Comparison of ENCODE assay signal across 22 cellular contexts in the genomic region with DNA sequence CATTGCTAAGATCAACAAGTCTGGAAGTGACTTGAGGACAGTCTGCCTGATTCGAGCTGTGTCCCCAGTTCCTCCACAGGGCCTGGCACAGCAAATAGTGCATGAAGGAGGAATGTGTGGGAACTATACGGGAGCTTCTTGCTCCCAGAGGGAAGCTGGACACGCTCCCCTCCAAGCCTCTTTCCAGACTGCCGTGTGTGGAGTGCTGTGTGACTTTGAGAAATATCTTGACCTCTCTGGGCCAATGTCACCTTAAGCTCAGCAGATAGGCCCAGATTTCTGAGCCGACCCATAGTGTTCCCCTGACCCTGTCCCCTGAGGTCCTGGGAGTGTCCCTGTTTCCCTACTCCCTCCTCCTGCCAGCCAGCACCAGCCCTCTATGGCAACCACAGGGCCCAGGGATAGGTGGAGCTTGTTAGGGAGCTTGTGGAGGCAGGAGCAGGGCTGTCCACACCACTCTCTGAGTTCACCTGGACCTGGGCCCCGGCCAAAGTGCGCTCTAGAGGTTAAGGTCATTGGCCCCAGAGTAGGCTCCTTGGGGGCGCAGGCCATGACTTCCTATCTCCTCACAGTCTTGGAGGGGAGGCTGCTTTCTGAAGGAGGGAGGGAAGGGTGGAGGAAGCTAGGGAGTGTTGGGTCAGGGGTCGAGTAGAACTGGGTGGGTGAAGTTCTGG. TPM values are rescaled to one million over a fixed set of nuclear protein-coding genes. Genes with fewer than 3 reads are reported as not detected.
"Had no signal": no experiment of that assay in that cellular context is flagged by ENCODE, and none has a peak within 500 bp of the region (broad histone marks: within the 10 kb centered on the region; RNA-seq: fewer than 3 reads in every experiment).

No MANE protein-coding gene starts in this region.

- ATAC-seq: activated T-helper 17 cell treated with anti-CD3 and anti-CD28 coated beads, Interleukin-2, amount 50 U/mL, for 72 hours; naive thymus-derived CD8-positive, alpha-beta T cell had no signal

- DNase-seq: activated CD4-positive, alpha-beta T cell treated with anti-CD3 and anti-CD28 coated beads, Interleukin-2, amount 50 U/mL, for 4 hours; activated CD4-positive, CD25-positive, alpha-beta regulatory T cell treated with anti-CD3 and anti-CD28 coated beads, Interleukin-2, amount 50 U/mL, for 72 hours; activated naive CD4-positive, alpha-beta T cell treated with Interleukin-2 at 50 U/mL for 16 hours; activated T-cell treated with anti-CD3 and anti-CD28 coated beads for 4 hours; mammary epithelial cell; nucleus accumbens; stimulated activated CD4-positive, alpha-beta T cell treated with anti-CD3 and anti-CD28 coated beads, Interleukin-15, amount 100 ng/mL, for 24 hours; stimulated activated CD4-positive, alpha-beta T cell treated with anti-CD3 and anti-CD28 coated beads, Interleukin-4, amount 100 ng/mL, for 24 hours; stimulated activated naive CD4-positive, alpha-beta T cell treated with Interleukin-2 at 50 U/mL for 16 hours; substantia nigra had no signal

- H3K4me3 ChIP-seq: ascending aorta, dorsolateral prefrontal cortex, right atrium auricular region, skin epidermis, transverse colon, vagina had no signal

- H3K4me1 ChIP-seq: ascending aorta, right atrium auricular region had no signal

- H3K27ac Mint-ChIP-seq: activated T-helper 17 cell treated with anti-CD3 and anti-CD28 coated beads, Interleukin-2, amount 50 U/mL, for 72 hours had no signal

- H3K4me3 Mint-ChIP-seq: activated T-helper 17 cell treated with anti-CD3 and anti-CD28 coated beads, Interleukin-2, amount 50 U/mL, for 72 hours; naive thymus-derived CD8-positive, alpha-beta T cell had no signal

- H3K36me3 ChIP-seq: ascending aorta, right atrium auricular region, transverse colon, vagina had no signal

- H3K27me3 ChIP-seq: ascending aorta, right atrium auricular region, transverse colon, vagina had no signal

- FAIRE-seq: endometrium, islet of Langerhans had no signal

- H3K4me1 Mint-ChIP-seq: activated T-helper 17 cell treated with anti-CD3 and anti-CD28 coated beads, Interleukin-2, amount 50 U/mL, for 72 hours; naive thymus-derived CD8-positive, alpha-beta T cell had no signal

- H3K9me3 Mint-ChIP-seq: activated T-helper 17 cell treated with anti-CD3 and anti-CD28 coated beads, Interleukin-2, amount 50 U/mL, for 72 hours; naive thymus-derived CD8-positive, alpha-beta T cell had no signal

- H3K27ac ChIP-seq: ascending aorta, dorsolateral prefrontal cortex, right atrium auricular region, vagina had no signal

- H3K36me3 Mint-ChIP-seq: naive thymus-derived CD8-positive, alpha-beta T cell had no signal

- H3K9me3 ChIP-seq: ascending aorta, right atrium auricular region, transverse colon, vagina had no signal

RNA-seq across cellular contexts. Expression of a gene that starts 6.3 kb away (rescaled TPM):
- total RNA-seq: activated T-helper 17 cell treated with anti-CD3 and anti-CD28 coated beads, Interleukin-2, amount 50 U/mL, for 72 hours; ascending aorta; dorsolateral prefrontal cortex; mammary epithelial cell; mononuclear cell; naive thymus-derived CD8-positive, alpha-beta T cell; posterior vena cava; right atrium auricular region had no signal
- polyA plus RNA-seq: mammary epithelial cell; naive thymus-derived CD8-positive, alpha-beta T cell had no signal

RNA-seq across cellular contexts. Expression of a gene that starts 26.4 kb away (rescaled TPM):
- total RNA-seq: activated T-helper 17 cell treated with anti-CD3 and anti-CD28 coated beads, Interleukin-2, amount 50 U/mL, for 72 hours; ascending aorta; mammary epithelial cell; mononuclear cell; naive thymus-derived CD8-positive, alpha-beta T cell; right atrium auricular region; vagina had no signal
- polyA plus RNA-seq: mammary epithelial cell; naive thymus-derived CD8-positive, alpha-beta T cell had no signal
